1 cellular context compared by ENCODE assay signal in the genomic region with DNA sequence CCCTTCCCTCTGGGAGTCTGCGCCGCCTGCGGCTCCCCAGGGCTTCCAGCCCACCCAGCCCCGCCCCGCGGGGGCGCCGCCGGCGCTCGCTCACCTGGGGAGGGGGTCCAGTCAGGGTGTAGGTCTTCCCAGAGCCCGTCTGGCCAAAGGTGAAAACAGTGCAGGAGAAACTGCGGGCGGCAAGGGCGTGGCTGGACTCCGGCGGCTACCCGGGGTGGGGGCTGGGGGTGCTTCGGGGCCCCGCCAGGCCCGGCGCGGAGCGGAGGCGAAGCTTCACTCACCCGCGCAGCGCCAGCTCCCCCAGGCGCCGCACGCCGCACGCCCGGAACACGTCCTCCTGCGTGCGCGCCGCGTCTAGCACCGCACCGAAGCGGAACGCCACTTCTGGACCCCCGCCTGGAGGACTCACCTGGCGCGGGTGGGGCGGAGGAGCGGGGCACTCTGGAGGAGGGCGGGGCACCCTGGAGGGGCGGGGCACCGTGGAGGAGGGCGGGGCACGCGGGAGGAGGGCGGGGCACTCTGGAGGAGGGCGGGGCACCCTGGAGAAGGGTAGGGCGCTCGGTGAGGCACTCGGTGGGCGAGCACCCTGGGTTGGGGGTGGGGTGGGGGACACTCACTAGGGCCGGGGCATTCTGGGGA.
TF ChIP-seq lines count a peak whose summit lies in the region.

No MANE protein-coding gene starts in this region.

TF ChIP-seq in HEK293, 187 proteins besides CTCF, POLR2A, EP300 and RAD21 (continued from another document):
- TF ChIP-seq, protein P1, sequence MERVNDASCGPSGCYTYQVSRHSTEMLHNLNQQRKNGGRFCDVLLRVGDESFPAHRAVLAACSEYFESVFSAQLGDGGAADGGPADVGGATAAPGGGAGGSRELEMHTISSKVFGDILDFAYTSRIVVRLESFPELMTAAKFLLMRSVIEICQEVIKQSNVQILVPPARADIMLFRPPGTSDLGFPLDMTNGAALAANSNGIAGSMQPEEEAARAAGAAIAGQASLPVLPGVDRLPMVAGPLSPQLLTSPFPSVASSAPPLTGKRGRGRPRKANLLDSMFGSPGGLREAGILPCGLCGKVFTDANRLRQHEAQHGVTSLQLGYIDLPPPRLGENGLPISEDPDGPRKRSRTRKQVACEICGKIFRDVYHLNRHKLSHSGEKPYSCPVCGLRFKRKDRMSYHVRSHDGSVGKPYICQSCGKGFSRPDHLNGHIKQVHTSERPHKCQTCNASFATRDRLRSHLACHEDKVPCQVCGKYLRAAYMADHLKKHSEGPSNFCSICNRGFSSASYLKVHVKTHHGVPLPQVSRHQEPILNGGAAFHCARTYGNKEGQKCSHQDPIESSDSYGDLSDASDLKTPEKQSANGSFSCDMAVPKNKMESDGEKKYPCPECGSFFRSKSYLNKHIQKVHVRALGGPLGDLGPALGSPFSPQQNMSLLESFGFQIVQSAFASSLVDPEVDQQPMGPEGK (tag by site-specific recombination; IDR thresholded peaks at IDR 0.05) = peak; percentile 15; the same call in 1 of the 2 replicates
- no peak for TF ChIP-seq ZNF274 (IDR thresholded peaks at IDR 0.05; ENCODE audit: low read length)
- no peak for TF ChIP-seq ZNF274 (tag by site-specific recombination; IDR thresholded peaks at IDR 0.05; ENCODE audit: borderline replicate concordance)
- TF ChIP-seq ZNF140 (tag by site-specific recombination; IDR thresholded peaks at IDR 0.05) = no peak
- TF ChIP-seq PRDM1 (tag by site-specific recombination; IDR thresholded peaks at IDR 0.05) = no peak
- no peak for TF ChIP-seq ZNF792 (tag by site-specific recombination; IDR thresholded peaks at IDR 0.05)
- peak; percentile 77 for TF ChIP-seq KLF1 (tag by site-specific recombination; IDR thresholded peaks at IDR 0.05)
